ENCODE assay signal across 1 cellular context in genomic region chr16:89300976-89301360, GRCh38.
TF ChIP-seq lines count a peak whose summit lies in the region.

No MANE protein-coding gene starts in this region.

TF ChIP-seq in WTC11, 78 proteins besides CTCF, POLR2A, EP300 and RAD21 (continued from another document):
- TF ChIP-seq ATF6 (CRISPR knock-in tag; IDR thresholded peaks at IDR 0.05) (no peak), NR1H2 (CRISPR knock-in tag; IDR thresholded peaks at IDR 0.05) (no peak)
